ENCODE assay signal across 27 cellular contexts in the genomic region with DNA sequence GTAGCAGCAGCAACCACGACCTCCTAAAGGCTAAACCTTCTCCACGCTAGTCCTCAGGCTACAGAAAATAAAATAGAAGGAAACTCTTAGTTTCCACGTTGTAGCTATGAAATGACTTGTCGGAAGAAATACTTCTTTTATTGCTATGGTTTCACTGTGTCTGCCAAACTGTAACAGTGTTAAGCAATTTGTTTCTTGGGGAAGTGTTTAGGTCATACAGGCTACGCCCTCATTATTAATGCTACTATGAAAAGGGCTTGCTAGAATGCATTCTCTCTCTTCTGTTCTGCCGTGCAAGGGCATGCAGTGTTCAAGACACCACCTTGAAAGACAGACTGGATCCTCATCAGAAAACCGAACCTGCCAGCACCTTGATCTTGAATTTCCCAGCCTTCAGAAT.
DNase-seq lines count a peak whose midpoint lies in the region; ATAC-seq, FAIRE-seq and TF ChIP-seq lines count a peak whose summit lies in the region.
"Had no signal": no experiment of that assay in that cellular context is flagged by ENCODE, and none has a peak within 500 bp of the region (broad histone marks: within the 10 kb centered on the region; RNA-seq: fewer than 3 reads in every experiment).

No MANE protein-coding gene starts in this region.

- no peak overlapping the region for H3K4me3 Mint-ChIP-seq in GM23338
- no peak overlapping the region for H3K4me3 Mint-ChIP-seq in chondrocyte (ENCODE audit: unreplicated experiment)
- H3K4me3 Mint-ChIP-seq: activated CD4-positive, alpha-beta T cell treated with anti-CD3 and anti-CD28 coated beads for 36 hours; activated naive CD4-positive, alpha-beta T cell treated with anti-CD3 and anti-CD28 coated beads, Interleukin-2, amount 50 U/mL, for 24 hours; CD4-positive, alpha-beta memory T cell; H9; T-helper 1 cell treated with Interleukin-12 subunit alpha and Interleukin-12 subunit beta and Interleukin-4 antibody, amounts not matched to agents 30 μg/mL and 1 μg/mL, for 36 hours had no signal

- no peak overlapping the region for H3K27ac ChIP-seq in GM23338 (ENCODE audit: low read depth)
- no peak overlapping the region for H3K27ac ChIP-seq in SK-N-MC
- H3K27ac ChIP-seq in Peyer's patch, result no peak overlapping the region
- H3K27ac ChIP-seq: left ventricle myocardium inferior, PC-9, prostate gland, SJSA1, tibial artery had no signal

- DNase-seq in GM23338 (ENCODE audit: low spot score), result no peak
- DNase-seq in SK-N-MC (ENCODE audit: low read depth, low spot score), result no peak
- DNase-seq in fibroblast of peridontal ligament (ENCODE audit: extremely low read depth), result peak; percentile 1
- peak; percentile 17 for DNase-seq in retina
- no peak for DNase-seq in chondrocyte (ENCODE audit: low spot score)
- no peak for DNase-seq in NCI-H2171 treated with DMSO at 0.1 percent for 48 hours (lab: John Stamatoyannopoulos, UW)
- no peak for DNase-seq in HTR-8/SVneo (ENCODE audit: insufficient read length, low spot score)
- no peak for DNase-seq in Peyer's patch
- DNase-seq: activated CD4-positive, alpha-beta T cell treated with anti-CD3 and anti-CD28 coated beads for 36 hours; CD4-positive, alpha-beta memory T cell; DMS 273 treated with DMSO at 0.1 percent for 48 hours; effector CD8-positive, alpha-beta T cell; H9; left ventricle myocardium inferior; NCI-H187; NCI-H2227 treated with DMSO at 0.1 percent for 48 hours; NCI-H774; PC-9; stimulated activated CD4-positive, alpha-beta T cell treated with anti-CD3 and anti-CD28 coated beads, Interleukin-12 subunit alpha, Interleukin-12 subunit beta, amount 100 ng/mL, for 4 hours; stimulated activated CD4-positive, alpha-beta T cell treated with anti-CD3 and anti-CD28 coated beads, Interleukin-4, amount 100 ng/mL, for 4 hours; stimulated activated naive CD8-positive, alpha-beta T cell treated with anti-CD3 and anti-CD28 coated beads, Interleukin-15, Interleukin-2, amounts not matched to agents 100 U/mL and 50 U/mL, for 24 hours; tibial artery had no signal

- ATAC-seq in GM23338, result no peak
- ATAC-seq: activated CD4-positive, alpha-beta T cell treated with anti-CD3 and anti-CD28 coated beads for 36 hours; K562; stimulated activated naive CD8-positive, alpha-beta T cell treated with anti-CD3 and anti-CD28 coated beads, Interleukin-15, Interleukin-2, amounts not matched to agents 100 U/mL and 50 U/mL, for 24 hours had no signal

- no peak overlapping the region for H3K4me2 ChIP-seq in GM23338
- H3K4me2 ChIP-seq: PC-9 had no signal

- TF ChIP-seq CTCF in GM23338 (conservative IDR thresholded peaks at IDR 0.05; ENCODE audit: low read depth in 2 of 2) (no peak), chondrocyte (IDR thresholded peaks at IDR 0.05) (no peak), Peyer's patch (IDR thresholded peaks at IDR 0.05) (no peak)

- H3K27me3 ChIP-seq in GM23338 (ENCODE audit: insufficient read depth) (no peaks in the 10 kb centered on the region), Peyer's patch (no peaks in the 10 kb centered on the region)
- H3K27me3 ChIP-seq: SJSA1, tibial artery had no signal

- no peaks in the 10 kb centered on the region for H3F3A ChIP-seq in GM23338 (replicated peaks; ENCODE audit: low read depth)

- FAIRE-seq in HTR-8/SVneo (lab: Jason Lieb, UNC), result no peak
- FAIRE-seq: K562 had no signal

- H3K9ac ChIP-seq in SK-N-MC (ENCODE audit: insufficient read length), result no peak overlapping the region

- no peak overlapping the region for H3K27ac Mint-ChIP-seq in GM23338
- H3K27ac Mint-ChIP-seq in chondrocyte (ENCODE audit: unreplicated experiment), result no peak overlapping the region
- H3K27ac Mint-ChIP-seq: activated CD4-positive, alpha-beta T cell treated with anti-CD3 and anti-CD28 coated beads for 36 hours; activated naive CD4-positive, alpha-beta T cell treated with anti-CD3 and anti-CD28 coated beads, Interleukin-2, amount 50 U/mL, for 24 hours; CD4-positive, alpha-beta memory T cell; T-helper 1 cell treated with Interleukin-12 subunit alpha and Interleukin-12 subunit beta and Interleukin-4 antibody, amounts not matched to agents 30 μg/mL and 1 μg/mL, for 36 hours had no signal

- H4K20me1 ChIP-seq in GM23338 (replicated peaks; ENCODE audit: insufficient read depth), result no peaks in the 10 kb centered on the region

- TF ChIP-seq POLR2A in Peyer's patch (IDR thresholded peaks at IDR 0.05), result no peak

- H3K4me1 Mint-ChIP-seq in GM23338 (peaks cover 13% of the 10 kb centered on the region), chondrocyte (ENCODE audit: low read depth) (peaks cover 3% of the 10 kb centered on the region)
- H3K4me1 Mint-ChIP-seq: activated CD4-positive, alpha-beta T cell treated with anti-CD3 and anti-CD28 coated beads for 36 hours; activated naive CD4-positive, alpha-beta T cell treated with anti-CD3 and anti-CD28 coated beads, Interleukin-2, amount 50 U/mL, for 24 hours; CD4-positive, alpha-beta memory T cell had no signal

- no peaks in the 10 kb centered on the region; the same call in 2 of the 3 replicates for H3K9me3 Mint-ChIP-seq in GM23338
- H3K9me3 Mint-ChIP-seq in chondrocyte (ENCODE audit: low read depth), result no peaks in the 10 kb centered on the region
- H3K9me3 Mint-ChIP-seq: activated naive CD4-positive, alpha-beta T cell treated with anti-CD3 and anti-CD28 coated beads, Interleukin-2, amount 50 U/mL, for 24 hours; H9; T-helper 1 cell treated with Interleukin-12 subunit alpha and Interleukin-12 subunit beta and Interleukin-4 antibody, amounts not matched to agents 30 μg/mL and 1 μg/mL, for 36 hours had no signal

- H3K36me3 ChIP-seq in GM23338 (ENCODE audit: insufficient read depth), result no peaks in the 10 kb centered on the region
- no peaks in the 10 kb centered on the region for H3K36me3 ChIP-seq in SK-N-MC (ENCODE audit: insufficient read depth, low read length)
- H3K36me3 ChIP-seq in Peyer's patch, result no peaks in the 10 kb centered on the region
- H3K36me3 ChIP-seq: left ventricle myocardium inferior, prostate gland, SJSA1, tibial artery had no signal

- H3K4me3 ChIP-seq in GM23338 (no peak overlapping the region), SK-N-MC (peak overlapping the region; percentile 20; the same call in 1 of the 2 replicates), Peyer's patch (no peak overlapping the region)
- H3K4me3 ChIP-seq: K562, left ventricle myocardium inferior, PC-9, prostate gland, SJSA1, tibial artery had no signal

- H3K9me3 ChIP-seq in SK-N-MC (ENCODE audit: low read depth, low read length) (no peaks in the 10 kb centered on the region), Peyer's patch (no peaks in the 10 kb centered on the region)
- H3K9me3 ChIP-seq: left ventricle myocardium inferior, prostate gland, SJSA1, tibial artery had no signal

- peaks cover 11% of the 10 kb centered on the region for H3K4me1 ChIP-seq in GM23338 (ENCODE audit: insufficient read depth)
- H3K4me1 ChIP-seq in Peyer's patch, result no peaks in the 10 kb centered on the region
- H3K4me1 ChIP-seq: left ventricle myocardium inferior, prostate gland, SJSA1, tibial artery had no signal

- no peaks in the 10 kb centered on the region for H3K36me3 Mint-ChIP-seq in GM23338 (ENCODE audit: low read depth)
- H3K36me3 Mint-ChIP-seq in chondrocyte (ENCODE audit: low read depth), result no peaks in the 10 kb centered on the region
- H3K36me3 Mint-ChIP-seq: activated naive CD4-positive, alpha-beta T cell treated with anti-CD3 and anti-CD28 coated beads, Interleukin-2, amount 50 U/mL, for 24 hours; CD4-positive, alpha-beta memory T cell had no signal

- peaks cover 7% of the 10 kb centered on the region; the same call in 1 of the 2 replicates for H3K9me2 ChIP-seq in GM23338 (ENCODE audit: insufficient read depth)

- H3K27me3 Mint-ChIP-seq in GM23338 (ENCODE audit: insufficient read depth, low read depth, poor library complexity) (no peaks in the 10 kb centered on the region), chondrocyte (ENCODE audit: low read depth) (no peaks in the 10 kb centered on the region)
- H3K27me3 Mint-ChIP-seq: activated CD4-positive, alpha-beta T cell treated with anti-CD3 and anti-CD28 coated beads for 36 hours; activated naive CD4-positive, alpha-beta T cell treated with anti-CD3 and anti-CD28 coated beads, Interleukin-2, amount 50 U/mL, for 24 hours; CD4-positive, alpha-beta memory T cell had no signal

- H3K79me2 ChIP-seq in GM23338 (replicated peaks; ENCODE audit: insufficient read depth), result no peaks in the 10 kb centered on the region

- H2AFZ ChIP-seq in GM23338, result peak overlapping the region; percentile 70; the same call in 1 of the 2 replicates
- H2AFZ ChIP-seq: PC-9 had no signal

TF ChIP-seq in GM23338, 12 proteins besides CTCF, POLR2A, EP300 and RAD21:
- TF ChIP-seq STAT1 (IDR thresholded peaks at IDR 0.05; ENCODE audit: unreplicated experiment) (no peak), ZNF331 (CRISPR knock-in tag; IDR thresholded peaks at IDR 0.05; ENCODE audit: low read depth) (no peak), JUNB (IDR thresholded peaks at IDR 0.05; ENCODE audit: unreplicated experiment) (no peak)
- TF ChIP-seq, protein P1, sequence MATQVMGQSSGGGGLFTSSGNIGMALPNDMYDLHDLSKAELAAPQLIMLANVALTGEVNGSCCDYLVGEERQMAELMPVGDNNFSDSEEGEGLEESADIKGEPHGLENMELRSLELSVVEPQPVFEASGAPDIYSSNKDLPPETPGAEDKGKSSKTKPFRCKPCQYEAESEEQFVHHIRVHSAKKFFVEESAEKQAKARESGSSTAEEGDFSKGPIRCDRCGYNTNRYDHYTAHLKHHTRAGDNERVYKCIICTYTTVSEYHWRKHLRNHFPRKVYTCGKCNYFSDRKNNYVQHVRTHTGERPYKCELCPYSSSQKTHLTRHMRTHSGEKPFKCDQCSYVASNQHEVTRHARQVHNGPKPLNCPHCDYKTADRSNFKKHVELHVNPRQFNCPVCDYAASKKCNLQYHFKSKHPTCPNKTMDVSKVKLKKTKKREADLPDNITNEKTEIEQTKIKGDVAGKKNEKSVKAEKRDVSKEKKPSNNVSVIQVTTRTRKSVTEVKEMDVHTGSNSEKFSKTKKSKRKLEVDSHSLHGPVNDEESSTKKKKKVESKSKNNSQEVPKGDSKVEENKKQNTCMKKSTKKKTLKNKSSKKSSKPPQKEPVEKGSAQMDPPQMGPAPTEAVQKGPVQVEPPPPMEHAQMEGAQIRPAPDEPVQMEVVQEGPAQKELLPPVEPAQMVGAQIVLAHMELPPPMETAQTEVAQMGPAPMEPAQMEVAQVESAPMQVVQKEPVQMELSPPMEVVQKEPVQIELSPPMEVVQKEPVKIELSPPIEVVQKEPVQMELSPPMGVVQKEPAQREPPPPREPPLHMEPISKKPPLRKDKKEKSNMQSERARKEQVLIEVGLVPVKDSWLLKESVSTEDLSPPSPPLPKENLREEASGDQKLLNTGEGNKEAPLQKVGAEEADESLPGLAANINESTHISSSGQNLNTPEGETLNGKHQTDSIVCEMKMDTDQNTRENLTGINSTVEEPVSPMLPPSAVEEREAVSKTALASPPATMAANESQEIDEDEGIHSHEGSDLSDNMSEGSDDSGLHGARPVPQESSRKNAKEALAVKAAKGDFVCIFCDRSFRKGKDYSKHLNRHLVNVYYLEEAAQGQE (IDR thresholded peaks at IDR 0.05; ENCODE audit: unreplicated experiment), result no peak

Comparison
In these comparisons a context has a peak if more than half of its experiments do, and no peak if none do; other contexts are left out.
1. DNase-seq: peak in fibroblast of peridontal ligament (single experiment) and retina (single experiment); none in GM23338 (single experiment), SK-N-MC (single experiment), chondrocyte (single experiment), NCI-H2171 treated with DMSO at 0.1 percent for 48 hours (single experiment), HTR-8/SVneo (single experiment) and Peyer's patch (0 of 3).